Comparison of ENCODE assay signal across 3 cellular contexts in the genomic region with DNA sequence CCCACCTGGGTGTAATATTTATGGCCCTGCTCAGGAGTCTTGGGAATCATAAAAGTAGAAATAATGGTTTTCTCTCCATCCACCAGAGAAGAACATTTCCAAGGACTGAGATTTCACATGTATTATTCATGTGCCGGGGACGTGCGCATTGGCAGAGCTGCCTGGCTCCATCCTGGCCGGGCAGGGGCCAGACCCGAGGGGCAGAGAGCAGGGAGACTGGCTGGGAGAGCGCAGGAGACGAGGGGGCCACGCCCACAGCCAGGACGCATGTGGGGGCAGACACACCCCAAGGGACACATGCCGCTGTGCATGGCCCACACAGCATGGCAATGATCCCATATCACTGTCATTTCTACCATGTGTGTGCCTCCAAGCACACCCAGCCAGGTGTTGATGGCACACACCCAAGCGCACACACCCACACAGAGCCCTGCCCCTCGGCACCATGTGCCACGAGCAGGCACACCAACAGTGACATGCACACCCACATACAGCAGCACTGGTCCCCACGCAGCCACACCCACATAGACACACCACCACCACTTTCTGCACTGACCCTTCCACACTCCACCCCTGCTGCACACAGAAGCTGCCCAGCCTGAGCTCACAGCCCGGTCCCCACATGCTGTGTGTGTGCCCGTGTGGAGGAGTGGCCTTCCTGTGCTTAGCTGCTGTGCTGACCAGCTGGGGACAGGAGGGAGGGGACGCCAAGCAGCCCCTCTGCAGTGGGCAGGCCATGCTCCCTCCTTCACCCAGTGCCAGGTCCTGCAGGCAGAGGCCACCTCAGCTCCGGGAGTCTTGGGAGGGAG.
TF ChIP-seq lines count a peak whose summit lies in the region.

No MANE protein-coding gene starts in this region.

TF ChIP-seq in HEK293, 187 proteins besides CTCF, POLR2A, EP300 and RAD21 (continues in another document):
- TF ChIP-seq ZNF324 (tag by site-specific recombination; IDR thresholded peaks at IDR 0.05) (no peak), KLF9 (tag by site-specific recombination; IDR thresholded peaks at IDR 0.05; ENCODE audit: low read depth) (peak; percentile 84), GLIS2 (tag by site-specific recombination; IDR thresholded peaks at IDR 0.05) (peak; percentile 21; the same call in 1 of the 2 replicates), ZBTB21 (tag by site-specific recombination; IDR thresholded peaks at IDR 0.05) (no peak), ZNF26 (tag by site-specific recombination; IDR thresholded peaks at IDR 0.05) (no peak), ZNF513 (tag by site-specific recombination; IDR thresholded peaks at IDR 0.05) (no peak), ZNF248 (tag by site-specific recombination; IDR thresholded peaks at IDR 0.05) (no peak), SCRT2 (tag by site-specific recombination; IDR thresholded peaks at IDR 0.05) (no peak), EGR2 (tag by site-specific recombination; IDR thresholded peaks at IDR 0.05; ENCODE audit: low read depth) (peak; percentile 99), ZFP69B (tag by site-specific recombination; IDR thresholded peaks at IDR 0.05) (no peak), ZNF354C (tag by site-specific recombination; IDR thresholded peaks at IDR 0.05; ENCODE audit: borderline replicate concordance, low read depth) (no peak), ZFHX2 (tag by site-specific recombination; conservative IDR thresholded peaks at IDR 0.05) (peak; percentile 100), ZNF366 (tag by site-specific recombination; conservative IDR thresholded peaks at IDR 0.05) (no peak), ZNF777 (tag by site-specific recombination; IDR thresholded peaks at IDR 0.05; ENCODE audit: borderline replicate concordance) (no peak), ZNF274 (IDR thresholded peaks at IDR 0.05; ENCODE audit: low read length) (no peak), ZNF274 (tag by site-specific recombination; IDR thresholded peaks at IDR 0.05; ENCODE audit: borderline replicate concordance) (no peak), ZNF626 (tag by site-specific recombination; IDR thresholded peaks at IDR 0.05) (no peak), KLF1 (tag by site-specific recombination; IDR thresholded peaks at IDR 0.05) (peak; percentile 53; the same call in 1 of the 2 replicates), ZNF341 (tag by site-specific recombination; IDR thresholded peaks at IDR 0.05; ENCODE audit: low read depth) (no peak), HOXD13 (CRISPR knock-in tag; IDR thresholded peaks at IDR 0.05; ENCODE audit: borderline replicate concordance) (no peak)
- TF ChIP-seq, protein P1, sequence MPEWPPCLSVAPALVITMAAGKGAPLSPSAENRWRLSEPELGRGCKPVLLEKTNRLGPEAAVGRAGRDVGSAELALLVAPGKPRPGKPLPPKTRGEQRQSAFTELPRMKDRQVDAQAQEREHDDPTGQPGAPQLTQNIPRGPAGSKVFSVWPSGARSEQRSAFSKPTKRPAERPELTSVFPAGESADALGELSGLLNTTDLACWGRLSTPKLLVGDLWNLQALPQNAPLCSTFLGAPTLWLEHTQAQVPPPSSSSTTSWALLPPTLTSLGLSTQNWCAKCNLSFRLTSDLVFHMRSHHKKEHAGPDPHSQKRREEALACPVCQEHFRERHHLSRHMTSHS (tag by site-specific recombination; IDR thresholded peaks at IDR 0.05): no peak

TF ChIP-seq in IMR-90, 13 proteins besides CTCF, POLR2A, EP300 and RAD21:
- TF ChIP-seq SMC3 (IDR thresholded peaks at IDR 0.05; ENCODE audit: low read depth, low read length): no peak
- TF ChIP-seq, protein P2, sequence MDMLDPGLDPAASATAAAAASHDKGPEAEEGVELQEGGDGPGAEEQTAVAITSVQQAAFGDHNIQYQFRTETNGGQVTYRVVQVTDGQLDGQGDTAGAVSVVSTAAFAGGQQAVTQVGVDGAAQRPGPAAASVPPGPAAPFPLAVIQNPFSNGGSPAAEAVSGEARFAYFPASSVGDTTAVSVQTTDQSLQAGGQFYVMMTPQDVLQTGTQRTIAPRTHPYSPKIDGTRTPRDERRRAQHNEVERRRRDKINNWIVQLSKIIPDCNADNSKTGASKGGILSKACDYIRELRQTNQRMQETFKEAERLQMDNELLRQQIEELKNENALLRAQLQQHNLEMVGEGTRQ (IDR thresholded peaks at IDR 0.05; ENCODE audit: low read depth, low read length): no peak
- TF ChIP-seq BHLHE40 (IDR thresholded peaks at IDR 0.05; ENCODE audit: low read depth, low read length): no peak
- TF ChIP-seq RCOR1 (IDR thresholded peaks at IDR 0.05; ENCODE audit: insufficient replicate concordance, low read length): no peak
- TF ChIP-seq FOS (IDR thresholded peaks at IDR 0.05; ENCODE audit: low read depth, low read length): no peak
- no peak for TF ChIP-seq CHD1 (IDR thresholded peaks at IDR 0.05; ENCODE audit: low read depth, low read length)
- no peak for TF ChIP-seq MAZ (IDR thresholded peaks at IDR 0.05; ENCODE audit: borderline replicate concordance, low read depth, low read length)
- no peak for TF ChIP-seq RFX5 (IDR thresholded peaks at IDR 0.05; ENCODE audit: low read depth, low read length)
- TF ChIP-seq, protein P3, sequence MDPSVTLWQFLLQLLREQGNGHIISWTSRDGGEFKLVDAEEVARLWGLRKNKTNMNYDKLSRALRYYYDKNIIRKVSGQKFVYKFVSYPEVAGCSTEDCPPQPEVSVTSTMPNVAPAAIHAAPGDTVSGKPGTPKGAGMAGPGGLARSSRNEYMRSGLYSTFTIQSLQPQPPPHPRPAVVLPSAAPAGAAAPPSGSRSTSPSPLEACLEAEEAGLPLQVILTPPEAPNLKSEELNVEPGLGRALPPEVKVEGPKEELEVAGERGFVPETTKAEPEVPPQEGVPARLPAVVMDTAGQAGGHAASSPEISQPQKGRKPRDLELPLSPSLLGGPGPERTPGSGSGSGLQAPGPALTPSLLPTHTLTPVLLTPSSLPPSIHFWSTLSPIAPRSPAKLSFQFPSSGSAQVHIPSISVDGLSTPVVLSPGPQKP (IDR thresholded peaks at IDR 0.05; ENCODE audit: borderline replicate concordance, low read depth, low read length): no peak
- TF ChIP-seq CEBPB (IDR thresholded peaks at IDR 0.05; ENCODE audit: low read depth, low read length): no peak
- no peak for TF ChIP-seq MAFK (IDR thresholded peaks at IDR 0.05; ENCODE audit: low read depth, low read length)
- no peak for TF ChIP-seq NFE2L2 (IDR thresholded peaks at IDR 0.05; ENCODE audit: low read depth, low read length)
- no peak for TF ChIP-seq MXI1 (IDR thresholded peaks at IDR 0.05; ENCODE audit: borderline replicate concordance, low read depth, low read length)

TF ChIP-seq in SK-N-SH, 30 proteins besides CTCF, POLR2A, EP300 and RAD21:
- no peak for TF ChIP-seq NRF1 (IDR thresholded peaks at IDR 0.05; ENCODE audit: low read depth, low read length)
- TF ChIP-seq, protein P4, sequence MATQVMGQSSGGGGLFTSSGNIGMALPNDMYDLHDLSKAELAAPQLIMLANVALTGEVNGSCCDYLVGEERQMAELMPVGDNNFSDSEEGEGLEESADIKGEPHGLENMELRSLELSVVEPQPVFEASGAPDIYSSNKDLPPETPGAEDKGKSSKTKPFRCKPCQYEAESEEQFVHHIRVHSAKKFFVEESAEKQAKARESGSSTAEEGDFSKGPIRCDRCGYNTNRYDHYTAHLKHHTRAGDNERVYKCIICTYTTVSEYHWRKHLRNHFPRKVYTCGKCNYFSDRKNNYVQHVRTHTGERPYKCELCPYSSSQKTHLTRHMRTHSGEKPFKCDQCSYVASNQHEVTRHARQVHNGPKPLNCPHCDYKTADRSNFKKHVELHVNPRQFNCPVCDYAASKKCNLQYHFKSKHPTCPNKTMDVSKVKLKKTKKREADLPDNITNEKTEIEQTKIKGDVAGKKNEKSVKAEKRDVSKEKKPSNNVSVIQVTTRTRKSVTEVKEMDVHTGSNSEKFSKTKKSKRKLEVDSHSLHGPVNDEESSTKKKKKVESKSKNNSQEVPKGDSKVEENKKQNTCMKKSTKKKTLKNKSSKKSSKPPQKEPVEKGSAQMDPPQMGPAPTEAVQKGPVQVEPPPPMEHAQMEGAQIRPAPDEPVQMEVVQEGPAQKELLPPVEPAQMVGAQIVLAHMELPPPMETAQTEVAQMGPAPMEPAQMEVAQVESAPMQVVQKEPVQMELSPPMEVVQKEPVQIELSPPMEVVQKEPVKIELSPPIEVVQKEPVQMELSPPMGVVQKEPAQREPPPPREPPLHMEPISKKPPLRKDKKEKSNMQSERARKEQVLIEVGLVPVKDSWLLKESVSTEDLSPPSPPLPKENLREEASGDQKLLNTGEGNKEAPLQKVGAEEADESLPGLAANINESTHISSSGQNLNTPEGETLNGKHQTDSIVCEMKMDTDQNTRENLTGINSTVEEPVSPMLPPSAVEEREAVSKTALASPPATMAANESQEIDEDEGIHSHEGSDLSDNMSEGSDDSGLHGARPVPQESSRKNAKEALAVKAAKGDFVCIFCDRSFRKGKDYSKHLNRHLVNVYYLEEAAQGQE (IDR thresholded peaks at IDR 0.05; ENCODE audit: low read depth, low read length): no peak
- no peak for TF ChIP-seq TAF1 (IDR thresholded peaks at IDR 0.05; ENCODE audit: borderline replicate concordance, low read depth, low read length)
- TF ChIP-seq, protein P5, sequence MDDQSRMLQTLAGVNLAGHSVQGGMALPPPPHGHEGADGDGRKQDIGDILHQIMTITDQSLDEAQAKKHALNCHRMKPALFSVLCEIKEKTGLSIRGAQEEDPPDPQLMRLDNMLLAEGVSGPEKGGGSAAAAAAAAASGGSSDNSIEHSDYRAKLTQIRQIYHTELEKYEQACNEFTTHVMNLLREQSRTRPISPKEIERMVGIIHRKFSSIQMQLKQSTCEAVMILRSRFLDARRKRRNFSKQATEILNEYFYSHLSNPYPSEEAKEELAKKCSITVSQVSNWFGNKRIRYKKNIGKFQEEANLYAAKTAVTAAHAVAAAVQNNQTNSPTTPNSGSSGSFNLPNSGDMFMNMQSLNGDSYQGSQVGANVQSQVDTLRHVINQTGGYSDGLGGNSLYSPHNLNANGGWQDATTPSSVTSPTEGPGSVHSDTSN (IDR thresholded peaks at IDR 0.05): no peak
- TF ChIP-seq IRF3 (IDR thresholded peaks at IDR 0.05; ENCODE audit: low read depth, low read length): no peak
- no peak for TF ChIP-seq NFIC (IDR thresholded peaks at IDR 0.05; ENCODE audit: borderline replicate concordance)
- no peak for TF ChIP-seq MAX (IDR thresholded peaks at IDR 0.05; ENCODE audit: low read depth)
- no peak for TF ChIP-seq TCF12 (IDR thresholded peaks at IDR 0.05)
- TF ChIP-seq POLR2AphosphoS5 (IDR thresholded peaks at IDR 0.05; ENCODE audit: low read depth, low read length): no peak
- TF ChIP-seq SMC3 (IDR thresholded peaks at IDR 0.05; ENCODE audit: low read depth, low read length): no peak
- TF ChIP-seq MXI1 (IDR thresholded peaks at IDR 0.05; ENCODE audit: low read depth, low read length): no peak
- TF ChIP-seq, protein P6, sequence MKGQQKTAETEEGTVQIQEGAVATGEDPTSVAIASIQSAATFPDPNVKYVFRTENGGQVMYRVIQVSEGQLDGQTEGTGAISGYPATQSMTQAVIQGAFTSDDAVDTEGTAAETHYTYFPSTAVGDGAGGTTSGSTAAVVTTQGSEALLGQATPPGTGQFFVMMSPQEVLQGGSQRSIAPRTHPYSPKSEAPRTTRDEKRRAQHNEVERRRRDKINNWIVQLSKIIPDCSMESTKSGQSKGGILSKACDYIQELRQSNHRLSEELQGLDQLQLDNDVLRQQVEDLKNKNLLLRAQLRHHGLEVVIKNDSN (IDR thresholded peaks at IDR 0.05; ENCODE audit: borderline replicate concordance, low read depth): no peak
- no peak for TF ChIP-seq GATA2 (CRISPR knock-in tag; IDR thresholded peaks at IDR 0.05)
- TF ChIP-seq RXRA (IDR thresholded peaks at IDR 0.05; ENCODE audit: borderline replicate concordance, low read depth): no peak
- TF ChIP-seq EZH2phosphoT487 (IDR thresholded peaks at IDR 0.05; ENCODE audit: borderline replicate concordance, low read depth): no peak
- TF ChIP-seq YY1 (IDR thresholded peaks at IDR 0.05; ENCODE audit: low read depth): no peak
